Comparison of ENCODE assay signal across 16 cellular contexts in genomic region chr10:11114251-11114650, GRCh38.
A peak's percentile ranks its signal among the peaks of the same experiment; 100 is the strongest.
DNase-seq lines count a peak whose midpoint lies in the region; ATAC-seq and TF ChIP-seq lines count a peak whose summit lies in the region.
"Had no signal": no experiment of that assay in that cellular context is flagged by ENCODE, and none has a peak within 500 bp of the region (broad histone marks: within the 10 kb centered on the region; RNA-seq: fewer than 3 reads in every experiment).

No MANE protein-coding gene starts in this region.

- H3K4me1 Mint-ChIP-seq in activated T-cell treated with anti-CD3 and anti-CD28 coated beads, Interleukin-2, amount 50 U/mL, for 24 hours (ENCODE audit: low read depth): peaks cover 26% of the 10 kb centered on the region
- peaks cover 18% of the 10 kb centered on the region for H3K4me1 Mint-ChIP-seq in T-helper 17 cell
- H3K4me1 Mint-ChIP-seq in activated naive CD8-positive, alpha-beta T cell treated with anti-CD3 and anti-CD28 coated beads, Interleukin-2, amount 50 U/mL, for 24 hours: peaks cover 16% of the 10 kb centered on the region

- H3K9me3 Mint-ChIP-seq in activated T-cell treated with anti-CD3 and anti-CD28 coated beads, Interleukin-2, amount 50 U/mL, for 24 hours: no peaks in the 10 kb centered on the region
- no peaks in the 10 kb centered on the region for H3K9me3 Mint-ChIP-seq in activated naive CD8-positive, alpha-beta T cell treated with anti-CD3 and anti-CD28 coated beads, Interleukin-2, amount 50 U/mL, for 24 hours
- H3K9me3 Mint-ChIP-seq: CD8-positive, alpha-beta T cell had no signal

- CTCF ChIA-PET in RWPE1 (lab: Yijun Ruan, JAX): no interaction called here

- no peaks in the 10 kb centered on the region for H3K36me3 ChIP-seq in left ventricle myocardium inferior
- H3K36me3 ChIP-seq: BLaER1 had no signal

- no peaks in the 10 kb centered on the region for H3K27me3 Mint-ChIP-seq in activated T-cell treated with anti-CD3 and anti-CD28 coated beads, Interleukin-2, amount 50 U/mL, for 24 hours
- H3K27me3 Mint-ChIP-seq in T-helper 17 cell: no peaks in the 10 kb centered on the region
- no peaks in the 10 kb centered on the region for H3K27me3 Mint-ChIP-seq in activated naive CD8-positive, alpha-beta T cell treated with anti-CD3 and anti-CD28 coated beads, Interleukin-2, amount 50 U/mL, for 24 hours

- no peaks in the 10 kb centered on the region for H3K36me3 Mint-ChIP-seq in activated T-cell treated with anti-CD3 and anti-CD28 coated beads, Interleukin-2, amount 50 U/mL, for 24 hours (ENCODE audit: low read depth)
- no peaks in the 10 kb centered on the region for H3K36me3 Mint-ChIP-seq in T-helper 17 cell (ENCODE audit: low read depth)
- no peaks in the 10 kb centered on the region for H3K36me3 Mint-ChIP-seq in activated naive CD8-positive, alpha-beta T cell treated with anti-CD3 and anti-CD28 coated beads, Interleukin-2, amount 50 U/mL, for 24 hours (ENCODE audit: low read depth)
- H3K36me3 Mint-ChIP-seq: CD14-positive monocyte; CD8-positive, alpha-beta T cell had no signal

- POLR2A ChIA-PET in RWPE1 (lab: Yijun Ruan, JAX; ENCODE audit: low non-redundant PET): no interaction called here

- DNase-seq in activated T-cell treated with anti-CD3 and anti-CD28 coated beads, Interleukin-2, amount 50 U/mL, for 24 hours: no peak
- DNase-seq in activated T-cell treated with anti-CD3 and anti-CD28 coated beads for 4 hours (no peak), left ventricle myocardium inferior (no peak), Right ventricle myocardium inferior (ENCODE audit: missing footprints) (no peak), T-helper 17 cell (no peak), RWPE1 (ENCODE audit: low spot score) (no peak)
- DNase-seq in activated naive CD8-positive, alpha-beta T cell treated with anti-CD3 and anti-CD28 coated beads, Interleukin-2, amount 50 U/mL, for 24 hours: no peak
- DNase-seq: 8988T; Calu3; CD8-positive, alpha-beta T cell; DMS79 treated with DMSO at 0.1 percent for 48 hours; GF-D8; H9 had no signal

- intact Hi-C loops in left ventricle myocardium inferior (cut with micrococcal nuclease): no loop called here
- intact Hi-C loops in Right ventricle myocardium inferior (cut with DNase I): no loop called here

- no peak for ATAC-seq in Right ventricle myocardium inferior
- ATAC-seq in T-helper 17 cell: no peak
- no peak for ATAC-seq in activated naive CD8-positive, alpha-beta T cell treated with anti-CD3 and anti-CD28 coated beads, Interleukin-2, amount 50 U/mL, for 24 hours
- ATAC-seq: CD8-positive, alpha-beta T cell; HepG2 had no signal

- H3K27ac Mint-ChIP-seq in activated T-cell treated with anti-CD3 and anti-CD28 coated beads, Interleukin-2, amount 50 U/mL, for 24 hours: peak overlapping the region; percentile 13
- peak overlapping the region; percentile 45 for H3K27ac Mint-ChIP-seq in T-helper 17 cell
- H3K27ac Mint-ChIP-seq in activated naive CD8-positive, alpha-beta T cell treated with anti-CD3 and anti-CD28 coated beads, Interleukin-2, amount 50 U/mL, for 24 hours: no peak overlapping the region
- H3K27ac Mint-ChIP-seq: CD14-positive monocyte; CD8-positive, alpha-beta T cell; H9 had no signal

- H3K4me3 Mint-ChIP-seq in activated T-cell treated with anti-CD3 and anti-CD28 coated beads, Interleukin-2, amount 50 U/mL, for 24 hours: no peak overlapping the region
- no peak overlapping the region for H3K4me3 Mint-ChIP-seq in T-helper 17 cell
- no peak overlapping the region for H3K4me3 Mint-ChIP-seq in activated naive CD8-positive, alpha-beta T cell treated with anti-CD3 and anti-CD28 coated beads, Interleukin-2, amount 50 U/mL, for 24 hours
- H3K4me3 Mint-ChIP-seq: CD14-positive monocyte; CD8-positive, alpha-beta T cell; H9 had no signal

- TF ChIP-seq CTCF in left ventricle myocardium inferior (IDR thresholded peaks at IDR 0.05; ENCODE audit: borderline replicate concordance) (no peak), RWPE1 (conservative IDR thresholded peaks at IDR 0.05; ENCODE audit: low read depth) (no peak)

- H3K27me3 ChIP-seq in left ventricle myocardium inferior (ENCODE audit: low read depth): no peaks in the 10 kb centered on the region
- H3K27me3 ChIP-seq: BLaER1 had no signal

- H3K9me3 ChIP-seq in left ventricle myocardium inferior (replicated peaks) (peaks cover 5% of the 10 kb centered on the region), T-helper 17 cell (ENCODE audit: control insufficient read depth, low read length, poor library complexity, severe bottlenecking) (no peaks in the 10 kb centered on the region)

- peaks cover 95% of the 10 kb centered on the region for H3K4me1 ChIP-seq in left ventricle myocardium inferior

- no peak overlapping the region for H3K4me3 ChIP-seq in left ventricle myocardium inferior
- H3K4me3 ChIP-seq: BLaER1 had no signal

- H3K27ac ChIP-seq in left ventricle myocardium inferior (replicated peaks) (peak overlapping the region; percentile 82), RWPE1 (no peak overlapping the region)
- H3K27ac ChIP-seq: BLaER1 had no signal
